In the genomic region with DNA sequence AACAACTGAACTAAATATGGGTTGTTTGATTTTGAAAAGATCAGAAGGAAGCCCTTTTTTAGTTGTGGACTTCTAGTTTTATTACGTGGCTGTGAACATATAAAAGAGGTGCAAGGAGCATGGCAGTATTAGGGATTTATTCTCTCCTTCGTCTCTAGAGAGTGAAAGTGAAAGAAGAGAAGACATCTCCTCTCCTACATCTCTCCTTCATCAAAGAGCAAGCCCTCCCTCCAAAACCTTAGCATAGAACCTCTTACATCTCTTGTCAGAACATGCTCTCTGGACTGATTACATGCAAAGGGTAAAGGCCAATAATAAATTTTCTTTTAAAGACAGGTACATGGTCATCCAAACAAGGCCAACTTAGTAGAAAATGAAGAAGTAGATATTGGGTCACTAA, we compare ENCODE assay signal across 28 cellular contexts.
"Had no signal": no experiment of that assay in that cellular context is flagged by ENCODE, and none has a peak within 500 bp of the region (broad histone marks: within the 10 kb centered on the region; RNA-seq: fewer than 3 reads in every experiment).

No MANE protein-coding gene starts in this region.

- H3K4me2 ChIP-seq: KMS-11, SK-N-SH had no signal

- H3K4me1 ChIP-seq: Peyer's patch, SJSA1 had no signal

- H3K27ac ChIP-seq: KMS-11, Peyer's patch, SJSA1 had no signal

- DNase-seq: Kasumi-1, MV-4-11, NCI-H1092, NCI-H1105, NCI-H1417 treated with DMSO at 0.1 percent for 48 hours, NCI-H1436 treated with DMSO at 0.1 percent for 48 hours, NCI-H1694 treated with DMSO at 0.1 percent for 48 hours, NCI-H187 treated with DMSO at 0.1 percent for 48 hours, NCI-H2029, NCI-H2081, NCI-H2171 treated with DMSO at 0.1 percent for 48 hours, NCI-H2227 treated with DMSO at 0.1 percent for 48 hours, NCI-H345, NCI-H446, NCI-H510A treated with DMSO at 0.1 percent for 48 hours, NCI-H524 treated with DMSO at 0.1 percent for 48 hours, NCI-H526 treated with DMSO at 0.1 percent for 48 hours, NCI-H82, PC-3, Peyer's patch, Right ventricle myocardium superior, RPMI8226, SHP77 treated with DMSO at 0.1 percent for 48 hours, SK-N-SH, SW 1271, T-helper 1 cell had no signal

- H3K9ac ChIP-seq: KMS-11, SK-N-SH had no signal

- ATAC-seq: PC-3 had no signal

- H3K36me3 ChIP-seq: Peyer's patch, SJSA1 had no signal

- H3K9me3 ChIP-seq: Peyer's patch, SK-N-SH had no signal

- H3K4me3 ChIP-seq: Peyer's patch, SJSA1 had no signal

- H3K27me3 ChIP-seq: Peyer's patch, SJSA1 had no signal
